13 cellular contexts compared by ENCODE assay signal in the genomic region with DNA sequence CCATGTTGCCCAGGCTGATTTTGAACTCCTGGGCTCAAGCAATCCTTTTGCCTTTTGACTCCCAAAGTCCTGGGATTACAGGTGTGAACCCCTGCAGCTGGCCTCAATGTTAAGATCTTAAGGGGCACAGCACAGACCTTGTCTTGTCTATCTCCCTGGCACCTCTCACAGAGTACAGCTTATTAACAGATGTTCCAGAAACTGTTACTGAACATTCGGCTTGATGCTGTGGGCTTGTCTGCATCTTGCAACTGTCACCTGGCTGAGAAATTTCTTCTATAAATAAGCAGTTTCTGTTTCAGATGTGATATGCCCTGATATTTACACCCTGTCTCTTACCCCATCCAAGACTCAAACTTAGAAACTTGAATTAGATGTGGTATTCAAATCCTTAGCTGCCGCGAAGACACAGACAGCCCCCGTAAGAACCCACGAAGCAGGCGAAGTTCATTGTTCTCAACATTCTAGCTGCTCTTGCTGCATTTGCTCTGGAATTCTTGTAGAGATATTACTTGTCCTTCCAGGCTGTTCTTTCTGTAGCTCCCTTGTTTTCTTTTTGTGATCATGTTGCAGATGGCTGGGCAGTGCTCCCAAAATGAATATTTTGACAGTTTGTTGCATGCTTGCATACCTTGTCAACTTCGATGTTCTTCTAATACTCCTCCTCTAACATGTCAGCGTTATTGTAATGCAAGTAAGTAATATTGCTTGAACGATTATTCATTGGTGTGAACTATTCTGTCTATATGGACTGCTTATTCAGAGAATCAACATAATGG. TPM values are rescaled to one million over a fixed set of nuclear protein-coding genes. Genes with fewer than 3 reads are reported as not detected.
A peak's percentile ranks its signal among the peaks of the same experiment; 100 is the strongest.
DNase-seq lines count a peak whose midpoint lies in the region; ATAC-seq, FAIRE-seq and TF ChIP-seq lines count a peak whose summit lies in the region.
"Had no signal": no experiment of that assay in that cellular context is flagged by ENCODE, and none has a peak within 500 bp of the region (broad histone marks: within the 10 kb centered on the region; RNA-seq: fewer than 3 reads in every experiment).

A gene (plus strand): TSS at position 450 of the 779 bp plus-strand sequence. CDS start 115 bp downstream, at position 565.

- H3K9me2 ChIP-seq in SU-DHL-6 (replicated peaks; ENCODE audit: insufficient read depth, low read length), result no peaks in the 10 kb centered on the region

- TF ChIP-seq CTCF in SU-DHL-6 (IDR thresholded peaks at IDR 0.05; ENCODE audit: insufficient read depth, low read length, poor library complexity, severe bottlenecking) (no peak), WTC11 (IDR thresholded peaks at IDR 0.05) (no peak)

- H2AFZ ChIP-seq in SU-DHL-6 (ENCODE audit: low read depth, low read length, severe bottlenecking), result no peak within 1 kb of the TSS

- H3F3A ChIP-seq in SU-DHL-6 (ENCODE audit: insufficient read depth), result peaks cover 88% of the 10 kb centered on the region

- H3K9me3 ChIP-seq in SU-DHL-6 (ENCODE audit: insufficient read depth, low read length), result no peaks in the 10 kb centered on the region
- H3K9me3 ChIP-seq: gastroesophageal sphincter had no signal

- POLR2A ChIA-PET in WTC11 (lab: Charles Lee), result no interaction called here

- peaks cover 11% of the 10 kb centered on the region; the same call in 1 of the 2 replicates for H3K36me3 ChIP-seq in SU-DHL-6 (ENCODE audit: low read length)
- H3K36me3 ChIP-seq: gastroesophageal sphincter had no signal

- H3K4me3 ChIP-seq in SU-DHL-6 (ENCODE audit: insufficient read depth, low read length, poor library complexity, severe bottlenecking), result peak within 1 kb of the TSS; percentile 96
- H3K4me3 ChIP-seq: gastroesophageal sphincter, SK-N-MC had no signal

- H3K27ac ChIP-seq in SU-DHL-6 (ENCODE audit: low read depth, low read length), result peak within 1 kb of the TSS; percentile 99
- H3K27ac ChIP-seq: gastroesophageal sphincter, SK-N-MC had no signal

- ATAC-seq in HG02938 (IDR thresholded peaks at IDR 0.05; ENCODE audit: unreplicated experiment) (peak; percentile 79), WTC11 (no peak)
- ATAC-seq: gastroesophageal sphincter; stimulated activated effector memory CD8-positive, alpha-beta T cell treated with anti-CD3 and anti-CD28 coated beads, Interleukin-12 subunit alpha, Interleukin-12 subunit beta, amount 100 ng/mL, for 72 hours had no signal

- no peak within 1 kb of the TSS for H3K4me3 Mint-ChIP-seq in WTC11
- H3K4me3 Mint-ChIP-seq: stimulated activated effector memory CD8-positive, alpha-beta T cell treated with anti-CD3 and anti-CD28 coated beads, Interleukin-12 subunit alpha, Interleukin-12 subunit beta, amount 100 ng/mL, for 72 hours had no signal

- no peaks in the 10 kb centered on the region for H4K20me1 ChIP-seq in SU-DHL-6 (ENCODE audit: low read depth, low read length)

- H3K27me3 Mint-ChIP-seq in WTC11 (ENCODE audit: low read depth), result no peaks in the 10 kb centered on the region

- H3K4me1 Mint-ChIP-seq in WTC11, result no peaks in the 10 kb centered on the region
- H3K4me1 Mint-ChIP-seq: stimulated activated effector memory CD8-positive, alpha-beta T cell treated with anti-CD3 and anti-CD28 coated beads, Interleukin-12 subunit alpha, Interleukin-12 subunit beta, amount 100 ng/mL, for 72 hours had no signal

- peak; percentile 93 for FAIRE-seq in GM19239 (lab: Jason Lieb, UNC)

- H3K27me3 ChIP-seq in SU-DHL-6 (ENCODE audit: low read length), result no peaks in the 10 kb centered on the region

- no peaks in the 10 kb centered on the region for H3K36me3 Mint-ChIP-seq in WTC11
- H3K36me3 Mint-ChIP-seq: stimulated activated effector memory CD8-positive, alpha-beta T cell treated with anti-CD3 and anti-CD28 coated beads, Interleukin-12 subunit alpha, Interleukin-12 subunit beta, amount 100 ng/mL, for 72 hours had no signal

- H3K9me3 Mint-ChIP-seq in WTC11, result no peaks in the 10 kb centered on the region
- H3K9me3 Mint-ChIP-seq: stimulated activated effector memory CD8-positive, alpha-beta T cell treated with anti-CD3 and anti-CD28 coated beads, Interleukin-12 subunit alpha, Interleukin-12 subunit beta, amount 100 ng/mL, for 72 hours had no signal

- no peak within 1 kb of the TSS for H3K27ac Mint-ChIP-seq in WTC11
- H3K27ac Mint-ChIP-seq: stimulated activated effector memory CD8-positive, alpha-beta T cell treated with anti-CD3 and anti-CD28 coated beads, Interleukin-12 subunit alpha, Interleukin-12 subunit beta, amount 100 ng/mL, for 72 hours had no signal

- DNase-seq in EH (ENCODE audit: low read depth) (peak; percentile 35), GM19239 (ENCODE audit: insufficient read length, low spot score) (no peak), WTC11 (ENCODE audit: low spot score) (no peak), SW480 (ENCODE audit: low spot score) (no peak)
- no peak for DNase-seq in activated CD8-positive, alpha-beta memory T cell treated with anti-CD3 and anti-CD28 coated beads, Interleukin-2, amount 50 U/mL, for 48 hours
- no peak for DNase-seq in stimulated activated naive CD4-positive, alpha-beta T cell (lab: John Stamatoyannopoulos, UW)
- DNase-seq: activated naive CD4-positive, alpha-beta T cell treated with Interleukin-2 at 50 U/mL for 16 hours; KG1 had no signal

- CTCF ChIA-PET in WTC11 (lab: Charles Lee), result interaction anchor here (0.8 to 2.1 kb wide), 3 partner anchors 16 to 103 kb away, joined by 4 to 11 read pairs (median 5); no protein-coding TSS in a partner anchor

- peaks cover 31% of the 10 kb centered on the region for H3K79me2 ChIP-seq in SU-DHL-6 (ENCODE audit: insufficient read depth, low read length)

- H3K4me2 ChIP-seq in SU-DHL-6 (ENCODE audit: low read depth, low read length, poor library complexity, severe bottlenecking), result peak within 1 kb of the TSS; percentile 100

- peak within 1 kb of the TSS; percentile 83 for H3K9ac ChIP-seq in SU-DHL-6 (ENCODE audit: low read length)

TF ChIP-seq in WTC11, 78 proteins besides CTCF, POLR2A, EP300 and RAD21:
- TF ChIP-seq, protein P1, sequence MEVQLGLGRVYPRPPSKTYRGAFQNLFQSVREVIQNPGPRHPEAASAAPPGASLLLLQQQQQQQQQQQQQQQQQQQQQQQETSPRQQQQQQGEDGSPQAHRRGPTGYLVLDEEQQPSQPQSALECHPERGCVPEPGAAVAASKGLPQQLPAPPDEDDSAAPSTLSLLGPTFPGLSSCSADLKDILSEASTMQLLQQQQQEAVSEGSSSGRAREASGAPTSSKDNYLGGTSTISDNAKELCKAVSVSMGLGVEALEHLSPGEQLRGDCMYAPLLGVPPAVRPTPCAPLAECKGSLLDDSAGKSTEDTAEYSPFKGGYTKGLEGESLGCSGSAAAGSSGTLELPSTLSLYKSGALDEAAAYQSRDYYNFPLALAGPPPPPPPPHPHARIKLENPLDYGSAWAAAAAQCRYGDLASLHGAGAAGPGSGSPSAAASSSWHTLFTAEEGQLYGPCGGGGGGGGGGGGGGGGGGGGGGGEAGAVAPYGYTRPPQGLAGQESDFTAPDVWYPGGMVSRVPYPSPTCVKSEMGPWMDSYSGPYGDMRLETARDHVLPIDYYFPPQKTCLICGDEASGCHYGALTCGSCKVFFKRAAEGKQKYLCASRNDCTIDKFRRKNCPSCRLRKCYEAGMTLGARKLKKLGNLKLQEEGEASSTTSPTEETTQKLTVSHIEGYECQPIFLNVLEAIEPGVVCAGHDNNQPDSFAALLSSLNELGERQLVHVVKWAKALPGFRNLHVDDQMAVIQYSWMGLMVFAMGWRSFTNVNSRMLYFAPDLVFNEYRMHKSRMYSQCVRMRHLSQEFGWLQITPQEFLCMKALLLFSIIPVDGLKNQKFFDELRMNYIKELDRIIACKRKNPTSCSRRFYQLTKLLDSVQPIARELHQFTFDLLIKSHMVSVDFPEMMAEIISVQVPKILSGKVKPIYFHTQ (CRISPR knock-in tag; IDR thresholded peaks at IDR 0.05), result no peak
- TF ChIP-seq SOX15 (CRISPR knock-in tag; IDR thresholded peaks at IDR 0.05) (no peak), TEAD4 (CRISPR knock-in tag; IDR thresholded peaks at IDR 0.05) (no peak)

RNA-seq across cellular contexts. Expression of the gene that starts here (rescaled TPM):
- total RNA-seq in WTC11 (2021), result 0.18 TPM in 1 of 3 replicates, not detected in the others
